ENCODE assay signal across 17 cellular contexts in genomic region chr3:11173828-11174465, GRCh38. TPM values are rescaled to one million over a fixed set of nuclear protein-coding genes. Genes with fewer than 3 reads are reported as not detected.
DNase-seq lines count a peak whose midpoint lies in the region; ATAC-seq and TF ChIP-seq lines count a peak whose summit lies in the region.
"Had no signal": no experiment of that assay in that cellular context is flagged by ENCODE, and none has a peak within 500 bp of the region (broad histone marks: within the 10 kb centered on the region; RNA-seq: fewer than 3 reads in every experiment).

No MANE protein-coding gene starts in this region.

- ATAC-seq in GM18873 (IDR thresholded peaks at IDR 0.05; ENCODE audit: low FRiP score, unreplicated experiment), result no peak
- ATAC-seq: GM12878 had no signal

- H3K4me1 ChIP-seq in HEK293 (ENCODE audit: control insufficient read depth, insufficient read depth, low read length), result no peaks in the 10 kb centered on the region
- H3K4me1 ChIP-seq: BLaER1 had no signal

- H3K36me3 Mint-ChIP-seq in osteocyte (ENCODE audit: unreplicated experiment) (peaks cover 12% of the 10 kb centered on the region), endothelial cell (ENCODE audit: low read depth, unreplicated experiment) (no peaks in the 10 kb centered on the region)
- H3K36me3 Mint-ChIP-seq: IgD-negative memory B cell had no signal

- H3K4me3 Mint-ChIP-seq in osteocyte (ENCODE audit: unreplicated experiment), result no peak overlapping the region
- H3K4me3 Mint-ChIP-seq in endothelial cell (ENCODE audit: unreplicated experiment), result no peak overlapping the region
- H3K4me3 Mint-ChIP-seq: IgD-negative memory B cell had no signal

- H3K36me3 ChIP-seq in HEK293 (ENCODE audit: control insufficient read depth in 2 of 2, insufficient read depth in 1 of 2, low read length in 2 of 2), result no peaks in the 10 kb centered on the region
- H3K36me3 ChIP-seq: BLaER1 had no signal

- CTCF ChIA-PET in HEK293 (lab: Yijun Ruan, JAX), result interaction anchor here (0.7 to 1.4 kb wide), 3 partner anchors 24 to 432 kb away, joined by 3 read pairs; no protein-coding TSS in a partner anchor
- CTCF ChIA-PET in RWPE1 (lab: Yijun Ruan, JAX), result no interaction called here

- no peaks in the 10 kb centered on the region for H3K9me3 ChIP-seq in HEK293 (ENCODE audit: control insufficient read depth, insufficient read depth, low read depth, low read length)
- H3K9me3 ChIP-seq: BLaER1 had no signal

- H3K27ac ChIP-seq in HEK293 (ENCODE audit: extremely low read depth, low read depth, low read length), result no peak overlapping the region
- H3K27ac ChIP-seq in RWPE1, result peak overlapping the region; percentile 39; the same call in 1 of the 2 replicates
- H3K27ac ChIP-seq: BLaER1, HL-60 had no signal

- H3K27ac Mint-ChIP-seq in osteocyte (ENCODE audit: unreplicated experiment) (peak overlapping the region; percentile 72), endothelial cell (ENCODE audit: unreplicated experiment) (no peak overlapping the region)
- H3K27ac Mint-ChIP-seq: IgD-negative memory B cell had no signal

- peaks cover 54% of the 10 kb centered on the region for H3K4me1 Mint-ChIP-seq in osteocyte (ENCODE audit: unreplicated experiment)
- no peaks in the 10 kb centered on the region for H3K4me1 Mint-ChIP-seq in endothelial cell (ENCODE audit: unreplicated experiment)
- H3K4me1 Mint-ChIP-seq: IgD-negative memory B cell had no signal

- no peak overlapping the region for H3K4me3 ChIP-seq in HEK293 (ENCODE audit: low read depth, low read length)
- no peak overlapping the region for H3K4me3 ChIP-seq in epithelial cell of esophagus (ENCODE audit: low read length)
- H3K4me3 ChIP-seq: BLaER1, GM12878 had no signal

- no peak for TF ChIP-seq CTCF in HEK293 (tag by site-specific recombination; IDR thresholded peaks at IDR 0.05)
- no peak for TF ChIP-seq CTCF in RWPE1 (conservative IDR thresholded peaks at IDR 0.05; ENCODE audit: low read depth)
- TF ChIP-seq CTCF in epithelial cell of esophagus (IDR thresholded peaks at IDR 0.05; ENCODE audit: insufficient read depth, low read depth, low read length, missing control alignments), result no peak
- TF ChIP-seq CTCF in osteocyte (IDR thresholded peaks at IDR 0.05), result no peak
- no peak for TF ChIP-seq CTCF in endothelial cell (IDR thresholded peaks at IDR 0.05; ENCODE audit: unreplicated experiment)

- POLR2A ChIA-PET in HEK293 (lab: Yijun Ruan, JAX) (no interaction called here), RWPE1 (lab: Yijun Ruan, JAX; ENCODE audit: low non-redundant PET) (no interaction called here)

- no peak for DNase-seq in RWPE1 (ENCODE audit: low spot score)
- peak; percentile 51 for DNase-seq in epithelial cell of esophagus (ENCODE audit: low read depth)
- DNase-seq in osteocyte (ENCODE audit: extremely low spot score, unreplicated experiment), result no peak
- no peak for DNase-seq in endothelial cell (ENCODE audit: low spot score)
- DNase-seq in SW480 (ENCODE audit: low spot score), result no peak
- no peak for DNase-seq in HuH-7 (ENCODE audit: low spot score)
- DNase-seq: 8988T, AML-193, Calu3, DMS 273 treated with DMSO at 0.1 percent for 48 hours, HCEC 1CT had no signal

- H3K9me3 Mint-ChIP-seq in osteocyte (ENCODE audit: unreplicated experiment), result no peaks in the 10 kb centered on the region
- no peaks in the 10 kb centered on the region for H3K9me3 Mint-ChIP-seq in endothelial cell (ENCODE audit: unreplicated experiment)
- H3K9me3 Mint-ChIP-seq: IgD-negative memory B cell had no signal

- H3K27me3 Mint-ChIP-seq in osteocyte (ENCODE audit: unreplicated experiment) (no peaks in the 10 kb centered on the region), endothelial cell (ENCODE audit: unreplicated experiment) (peaks cover 11% of the 10 kb centered on the region)

TF ChIP-seq in HEK293, 187 proteins besides CTCF, POLR2A, EP300 and RAD21:
- TF ChIP-seq ZFP3 (tag by site-specific recombination; IDR thresholded peaks at IDR 0.05; ENCODE audit: low read depth) (peak; percentile 73), ZNF16 (tag by site-specific recombination; IDR thresholded peaks at IDR 0.05; ENCODE audit: low read depth) (no peak)

RNA-seq across cellular contexts. Expression of gene HRH1, which starts 19.7 kb away (rescaled TPM):
- 28.6 and 30.3 TPM in 2 replicates for total RNA-seq in osteocyte
- 0.90 TPM for total RNA-seq in endothelial cell (ENCODE audit: unreplicated experiment)
- total RNA-seq: GM12878 had no signal

Comparison
In these comparisons a context has a peak if more than half of its experiments do, and no peak if none do; other contexts are left out.
1. RNA of gene HRH1, which starts 19.7 kb away (total RNA-seq): 28.6 to 30.3 TPM in osteocyte; 0.90 TPM in endothelial cell (single experiment); every median in the first group is over 10 times any median in the second.